Comparison of ENCODE assay signal across 22 cellular contexts in genomic region chr4:3183008-3183407, GRCh38.
DNase-seq lines count a peak whose midpoint lies in the region; ATAC-seq and TF ChIP-seq lines count a peak whose summit lies in the region.
"Had no signal": no experiment of that assay in that cellular context is flagged by ENCODE, and none has a peak within 500 bp of the region (broad histone marks: within the 10 kb centered on the region; RNA-seq: fewer than 3 reads in every experiment).

No MANE protein-coding gene starts in this region.

- H3K4me1 ChIP-seq in body of pancreas, result peaks cover 48% of the 10 kb centered on the region
- H3K4me1 ChIP-seq: BE2C had no signal

- H3K4me3 ChIP-seq in body of pancreas, result no peak overlapping the region
- H3K4me3 ChIP-seq: GM12878 had no signal

- peaks cover 3 to 5% of the 10 kb centered on the region in 2 donors for H3K36me3 ChIP-seq in body of pancreas (replicated peaks in 1 of 2; ENCODE audit: insufficient read depth in 1 of 2, low read depth in 2 of 2)

- peaks cover 24 to 30% of the 10 kb centered on the region in 2 donors for H3K36me3 Mint-ChIP-seq in activated naive CD4-positive, alpha-beta T cell treated with anti-CD3 and anti-CD28 coated beads, Interleukin-2, amount 50 U/mL, for 72 hours
- H3K36me3 Mint-ChIP-seq in osteocyte (ENCODE audit: unreplicated experiment), result peaks cover 50% of the 10 kb centered on the region
- peaks cover 84% of the 10 kb centered on the region for H3K36me3 Mint-ChIP-seq in stimulated activated effector memory CD8-positive, alpha-beta T cell treated with anti-CD3 and anti-CD28 coated beads, Interleukin-12 subunit alpha, Interleukin-12 subunit beta, amount 100 ng/mL, for 72 hours
- peaks cover 23% of the 10 kb centered on the region for H3K36me3 Mint-ChIP-seq in T-helper 17 cell (ENCODE audit: low read depth)

- ATAC-seq in activated naive CD4-positive, alpha-beta T cell treated with anti-CD3 and anti-CD28 coated beads, Interleukin-2, amount 50 U/mL, for 72 hours, result no peak
- ATAC-seq in body of pancreas, result peak; percentile 25
- no peak for ATAC-seq in stimulated activated effector memory CD8-positive, alpha-beta T cell treated with anti-CD3 and anti-CD28 coated beads, Interleukin-12 subunit alpha, Interleukin-12 subunit beta, amount 100 ng/mL, for 72 hours
- ATAC-seq in T-helper 17 cell, result no peak
- ATAC-seq in sciatic nerve, result no peak
- ATAC-seq: GM12878, HCT116 had no signal

- H3K9me3 ChIP-seq in body of pancreas, result no peaks in the 10 kb centered on the region
- H3K9me3 ChIP-seq in T-helper 17 cell (ENCODE audit: control insufficient read depth, low read length, poor library complexity, severe bottlenecking), result no peaks in the 10 kb centered on the region
- H3K9me3 ChIP-seq: BE2C had no signal

- intact Hi-C loops in body of pancreas (cut with DNase I), result no loop called here
- intact Hi-C loops in sciatic nerve (cut with DNase I), result no loop called here

- 46 to 62% methylated on average over 4 of the region's 4 CpGs for WGBS in body of pancreas, 2 donors

- peak overlapping the region; percentile 26 to 87 for H3K27ac Mint-ChIP-seq in activated naive CD4-positive, alpha-beta T cell treated with anti-CD3 and anti-CD28 coated beads, Interleukin-2, amount 50 U/mL, for 72 hours
- H3K27ac Mint-ChIP-seq in osteocyte (ENCODE audit: unreplicated experiment) (peak overlapping the region; percentile 9), T-helper 17 cell (no peak overlapping the region)
- peak overlapping the region; percentile 43 for H3K27ac Mint-ChIP-seq in stimulated activated effector memory CD8-positive, alpha-beta T cell treated with anti-CD3 and anti-CD28 coated beads, Interleukin-12 subunit alpha, Interleukin-12 subunit beta, amount 100 ng/mL, for 72 hours
- H3K27ac Mint-ChIP-seq: HFFc6 had no signal

- H3K27ac ChIP-seq in body of pancreas, result peak overlapping the region; percentile 22 to 59 (median 46)

- TF ChIP-seq POLR2A in body of pancreas (IDR thresholded peaks at IDR 0.05), result no peak

- no peak for DNase-seq in activated naive CD4-positive, alpha-beta T cell treated with anti-CD3 and anti-CD28 coated beads, Interleukin-2, amount 50 U/mL, for 72 hours (ENCODE audit: low spot score in 2 of 2)
- DNase-seq in activated naive CD4-positive, alpha-beta T cell treated with anti-CD3 and anti-CD28 coated beads, Interleukin-2, amount 50 U/mL, for 16 hours, result no peak
- DNase-seq in body of pancreas, result peak in 3 of 4 donors; percentile 41 to 64 (median 47)
- DNase-seq in osteocyte (ENCODE audit: extremely low spot score, unreplicated experiment), result no peak
- DNase-seq in stimulated activated effector memory CD8-positive, alpha-beta T cell treated with anti-CD3 and anti-CD28 coated beads, Interleukin-12 subunit alpha, Interleukin-12 subunit beta, amount 100 ng/mL, for 72 hours (ENCODE audit: low spot score in 2 of 2), result no peak
- no peak for DNase-seq in T-helper 17 cell
- DNase-seq in sciatic nerve (ENCODE audit: low spot score), result no peak
- DNase-seq: ACHN; BE2C; C1 segment of cervical spinal cord; CD4-positive, CD25-positive, alpha-beta regulatory T cell; CD8-positive, alpha-beta memory T cell; COR-L47; DMS 273 treated with DMSO at 0.1 percent for 48 hours; DMS53; DND-41; EL; GOT3; H7; HFFc6 had no signal

- H3K27me3 Mint-ChIP-seq in osteocyte (ENCODE audit: unreplicated experiment) (no peaks in the 10 kb centered on the region), T-helper 17 cell (no peaks in the 10 kb centered on the region)
- H3K27me3 Mint-ChIP-seq: CD4-positive, CD25-positive, alpha-beta regulatory T cell; CD8-positive, alpha-beta memory T cell had no signal

- TF ChIP-seq CTCF in body of pancreas (IDR thresholded peaks at IDR 0.05) (no peak), osteocyte (IDR thresholded peaks at IDR 0.05) (no peak)

- H3K27me3 ChIP-seq in body of pancreas, result no peaks in the 10 kb centered on the region
- H3K27me3 ChIP-seq: BE2C had no signal

- H3K4me1 Mint-ChIP-seq in osteocyte (ENCODE audit: unreplicated experiment) (no peaks in the 10 kb centered on the region), T-helper 17 cell (peaks cover 9% of the 10 kb centered on the region)
- peaks cover 30% of the 10 kb centered on the region for H3K4me1 Mint-ChIP-seq in stimulated activated effector memory CD8-positive, alpha-beta T cell treated with anti-CD3 and anti-CD28 coated beads, Interleukin-12 subunit alpha, Interleukin-12 subunit beta, amount 100 ng/mL, for 72 hours

- H3K9me3 Mint-ChIP-seq in activated naive CD4-positive, alpha-beta T cell treated with anti-CD3 and anti-CD28 coated beads, Interleukin-2, amount 50 U/mL, for 72 hours, result no peaks in the 10 kb centered on the region
- H3K9me3 Mint-ChIP-seq in osteocyte (ENCODE audit: unreplicated experiment), result no peaks in the 10 kb centered on the region
- no peaks in the 10 kb centered on the region for H3K9me3 Mint-ChIP-seq in stimulated activated effector memory CD8-positive, alpha-beta T cell treated with anti-CD3 and anti-CD28 coated beads, Interleukin-12 subunit alpha, Interleukin-12 subunit beta, amount 100 ng/mL, for 72 hours
- H3K9me3 Mint-ChIP-seq: CD4-positive, CD25-positive, alpha-beta regulatory T cell; CD8-positive, alpha-beta memory T cell; HFFc6 had no signal

- no peak overlapping the region for H3K4me3 Mint-ChIP-seq in osteocyte (ENCODE audit: unreplicated experiment)
- no peak overlapping the region for H3K4me3 Mint-ChIP-seq in stimulated activated effector memory CD8-positive, alpha-beta T cell treated with anti-CD3 and anti-CD28 coated beads, Interleukin-12 subunit alpha, Interleukin-12 subunit beta, amount 100 ng/mL, for 72 hours
- no peak overlapping the region for H3K4me3 Mint-ChIP-seq in T-helper 17 cell
- H3K4me3 Mint-ChIP-seq: CD8-positive, alpha-beta memory T cell; HFFc6 had no signal

Comparison
In these comparisons a context has a peak if more than half of its experiments do, and no peak if none do; other contexts are left out.
1. DNase-seq: peak in body of pancreas (3 of 4); none in activated naive CD4-positive, alpha-beta T cell treated with anti-CD3 and anti-CD28 coated beads, Interleukin-2, amount 50 U/mL, for 72 hours (0 of 2), activated naive CD4-positive, alpha-beta T cell treated with anti-CD3 and anti-CD28 coated beads, Interleukin-2, amount 50 U/mL, for 16 hours (single experiment), osteocyte (single experiment), stimulated activated effector memory CD8-positive, alpha-beta T cell treated with anti-CD3 and anti-CD28 coated beads, Interleukin-12 subunit alpha, Interleukin-12 subunit beta, amount 100 ng/mL, for 72 hours (0 of 2), T-helper 17 cell (0 of 3) and sciatic nerve (single experiment).